ENCODE assay signal across 8 cellular contexts in genomic region chr5:180069589-180070247, GRCh38. TPM values are rescaled to one million over a fixed set of nuclear protein-coding genes. Genes with fewer than 3 reads are reported as not detected.
DNase-seq lines count a peak whose midpoint lies in the region; ATAC-seq, FAIRE-seq and TF ChIP-seq lines count a peak whose summit lies in the region.

No MANE protein-coding gene starts in this region.

- H3K9me3 ChIP-seq in heart right ventricle (peaks cover 0 to 6% (median 0%) of the 10 kb centered on the region in 11 donors), kidney (ENCODE audit: control insufficient read depth in 1 of 2, low read length in 2 of 2) (no peaks in the 10 kb centered on the region)

- ATAC-seq in heart right ventricle (peak in 2 of 8 donors; percentile 5 to 19), left ventricle myocardium superior (no peak)
- ATAC-seq in stimulated activated naive B cell treated with anti-CD40 and anti-IgM and Interleukin-4, amounts not matched to agents 10 μg/mL and 1 μg/mL and 100 μg/mL, for 72 hours (replicated peaks) = peak; percentile 24 to 28
- ATAC-seq in activated CD8-positive, alpha-beta memory T cell treated with anti-CD3 and anti-CD28 coated beads, Interleukin-2, amount 10 ng/mL, durations not matched to agents 7 days and 5 days = no peak

- H3K36me3 Mint-ChIP-seq in stimulated activated naive B cell treated with anti-CD40 and anti-IgM and Interleukin-4, amounts not matched to agents 10 μg/mL and 1 μg/mL and 100 μg/mL, for 72 hours = peaks cover 7 to 11% of the 10 kb centered on the region in 2 donors
- peaks cover 1% of the 10 kb centered on the region for H3K36me3 Mint-ChIP-seq in activated CD8-positive, alpha-beta memory T cell treated with anti-CD3 and anti-CD28 coated beads, Interleukin-2, amount 10 ng/mL, durations not matched to agents 7 days and 5 days

- H3K36me3 ChIP-seq in heart right ventricle (no peaks in the 10 kb centered on the region), kidney (ENCODE audit: control insufficient read depth in 1 of 2, insufficient read depth in 2 of 2, low read length in 2 of 2) (no peaks in the 10 kb centered on the region)

- peaks cover 5 to 7% of the 10 kb centered on the region in 2 donors for H3K9me3 Mint-ChIP-seq in stimulated activated naive B cell treated with anti-CD40 and anti-IgM and Interleukin-4, amounts not matched to agents 10 μg/mL and 1 μg/mL and 100 μg/mL, for 72 hours
- peaks cover 2% of the 10 kb centered on the region for H3K9me3 Mint-ChIP-seq in activated CD8-positive, alpha-beta memory T cell treated with anti-CD3 and anti-CD28 coated beads, Interleukin-2, amount 10 ng/mL, durations not matched to agents 7 days and 5 days (ENCODE audit: low read depth)

- peak overlapping the region in 1 of 2 donors; percentile 68 for H3K9ac ChIP-seq in kidney (ENCODE audit: low read length in 2 of 2)

- peak overlapping the region; percentile 70 for H3K27ac Mint-ChIP-seq in stimulated activated naive B cell treated with anti-CD40 and anti-IgM and Interleukin-4, amounts not matched to agents 10 μg/mL and 1 μg/mL and 100 μg/mL, for 72 hours
- H3K27ac Mint-ChIP-seq in activated CD8-positive, alpha-beta memory T cell treated with anti-CD3 and anti-CD28 coated beads, Interleukin-2, amount 10 ng/mL, durations not matched to agents 7 days and 5 days = no peak overlapping the region

- H3K4me3 Mint-ChIP-seq in stimulated activated naive B cell treated with anti-CD40 and anti-IgM and Interleukin-4, amounts not matched to agents 10 μg/mL and 1 μg/mL and 100 μg/mL, for 72 hours = peak overlapping the region; percentile 92 to 93
- H3K4me3 Mint-ChIP-seq in activated CD8-positive, alpha-beta memory T cell treated with anti-CD3 and anti-CD28 coated beads, Interleukin-2, amount 10 ng/mL, durations not matched to agents 7 days and 5 days = no peak overlapping the region

- TF ChIP-seq CTCF in heart right ventricle (IDR thresholded peaks at IDR 0.05) (no peak), kidney (IDR thresholded peaks at IDR 0.05; ENCODE audit: borderline replicate concordance, extremely low read depth, insufficient read depth) (no peak)

- H3K27ac ChIP-seq in heart right ventricle = peak overlapping the region in 4 of 10 donors; percentile 31 to 96 (median 94)
- H3K27ac ChIP-seq in kidney (ENCODE audit: low read depth in 2 of 2, low read length in 2 of 2) = peak overlapping the region in 1 of 2 donors; percentile 8

- H3K27me3 ChIP-seq in heart right ventricle = no peaks in the 10 kb centered on the region

- CTCF ChIA-PET in activated CD8-positive, alpha-beta memory T cell treated with anti-CD3 and anti-CD28 coated beads, Interleukin-2, amount 10 ng/mL, durations not matched to agents 7 days and 5 days (lab: Charles Lee) = interaction anchor here (0.5 to 2.0 kb wide), 2 partner anchors 8 to 21 kb away, joined by 4 to 7 read pairs; no protein-coding TSS in a partner anchor

- DNase-seq in heart right ventricle = peak in 1 of 2 donors; percentile 34
- DNase-seq in left ventricle myocardium superior = no peak
- peak in 51 of 58 donors; percentile 13 to 88 (median 69) for DNase-seq in anterior cingulate cortex (lab: John Stamatoyannopoulos, UW)
- DNase-seq in kidney = no peak
- no peak for DNase-seq in stimulated activated naive B cell treated with anti-CD40 and anti-IgM and Interleukin-4, amounts not matched to agents 10 μg/mL and 1 μg/mL and 100 μg/mL, for 72 hours
- DNase-seq in NCI-H187 treated with DMSO at 0.1 percent for 48 hours (lab: John Stamatoyannopoulos, UW) = no peak
- no peak for DNase-seq in activated CD8-positive, alpha-beta memory T cell treated with anti-CD3 and anti-CD28 coated beads, Interleukin-2, amount 10 ng/mL, durations not matched to agents 7 days and 5 days
- no peak for DNase-seq in NAMALWA (ENCODE audit: low spot score)

- intact Hi-C loops in heart right ventricle (cut with DNase I) = loop anchor here in 4 of 10 donors (5.0 to 10.0 kb wide), 6 partner anchors 42 to 512 kb away; partner anchors contain the start of gene TBC1D9B (in 2 of the 4)
- intact Hi-C loops in left ventricle myocardium superior (cut with micrococcal nuclease) = no loop called here
- intact Hi-C loops in kidney (cut with DNase I) = no loop called here

- H3K4me1 ChIP-seq in heart right ventricle = peaks cover 0 to 40% (median 17%) of the 10 kb centered on the region in 9 donors
- peaks cover 4 to 9% of the 10 kb centered on the region in 2 donors for H3K4me1 ChIP-seq in kidney (ENCODE audit: control insufficient read depth in 1 of 2, insufficient read depth in 1 of 2, low read depth in 1 of 2, low read length in 2 of 2)

- FAIRE-seq in kidney (lab: Jason Lieb, UNC) = no peak

- WGBS in heart right ventricle, 2 donors = 72 to 74% methylated on average over 9 of the region's 9 CpGs

- H3K27me3 Mint-ChIP-seq in stimulated activated naive B cell treated with anti-CD40 and anti-IgM and Interleukin-4, amounts not matched to agents 10 μg/mL and 1 μg/mL and 100 μg/mL, for 72 hours = no peaks in the 10 kb centered on the region
- H3K27me3 Mint-ChIP-seq in activated CD8-positive, alpha-beta memory T cell treated with anti-CD3 and anti-CD28 coated beads, Interleukin-2, amount 10 ng/mL, durations not matched to agents 7 days and 5 days = peaks cover 31% of the 10 kb centered on the region

- H3K4me1 Mint-ChIP-seq in stimulated activated naive B cell treated with anti-CD40 and anti-IgM and Interleukin-4, amounts not matched to agents 10 μg/mL and 1 μg/mL and 100 μg/mL, for 72 hours = peaks cover 21 to 36% of the 10 kb centered on the region in 2 donors
- peaks cover 23% of the 10 kb centered on the region for H3K4me1 Mint-ChIP-seq in activated CD8-positive, alpha-beta memory T cell treated with anti-CD3 and anti-CD28 coated beads, Interleukin-2, amount 10 ng/mL, durations not matched to agents 7 days and 5 days

- H3K4me3 ChIP-seq in heart right ventricle (peak overlapping the region in 9 of 10 donors; percentile 4 to 100 (median 95)), kidney (ENCODE audit: low read length in 2 of 2) (peak overlapping the region; percentile 69 to 80)

RNA-seq across cellular contexts. Expression of gene RNF130, which starts 1.8 kb away (rescaled TPM):
- 10 to 100 TPM; 25.8 to 55.8 (median 34.5) TPM for total RNA-seq in heart right ventricle
- polyA plus RNA-seq in heart right ventricle = 10 to 100 TPM; 21.9 to 33.6 TPM
- total RNA-seq in left ventricle myocardium superior = 46.8 TPM
- 73.9 TPM for total RNA-seq in kidney
- polyA plus RNA-seq in kidney (ENCODE audit: insufficient read depth, low read depth, low replicate concordance) = 88.1 TPM
- 1 to 10 TPM; 4.9 to 5.4 TPM for total RNA-seq in activated CD8-positive, alpha-beta memory T cell treated with anti-CD3 and anti-CD28 coated beads, Interleukin-2, amount 10 ng/mL, durations not matched to agents 7 days and 5 days

Comparison
In these comparisons a context has a peak if more than half of its experiments do, and no peak if none do; other contexts are left out.
1. ATAC-seq: peak in stimulated activated naive B cell treated with anti-CD40 and anti-IgM and Interleukin-4, amounts not matched to agents 10 μg/mL and 1 μg/mL and 100 μg/mL, for 72 hours (2 of 2); none in left ventricle myocardium superior (single experiment) and activated CD8-positive, alpha-beta memory T cell treated with anti-CD3 and anti-CD28 coated beads, Interleukin-2, amount 10 ng/mL, durations not matched to agents 7 days and 5 days (single experiment).
2. DNase-seq: peak in anterior cingulate cortex (51 of 58); none in left ventricle myocardium superior (single experiment), kidney (single experiment), stimulated activated naive B cell treated with anti-CD40 and anti-IgM and Interleukin-4, amounts not matched to agents 10 μg/mL and 1 μg/mL and 100 μg/mL, for 72 hours (single experiment), NCI-H187 treated with DMSO at 0.1 percent for 48 hours (single experiment), activated CD8-positive, alpha-beta memory T cell treated with anti-CD3 and anti-CD28 coated beads, Interleukin-2, amount 10 ng/mL, durations not matched to agents 7 days and 5 days (single experiment) and NAMALWA (single experiment).